In genomic region chr10:27741173-27742091, GRCh38 we compare ENCODE assay signal across 8 cellular contexts. TPM values are rescaled to one million over a fixed set of nuclear protein-coding genes. Genes with fewer than 3 reads are reported as not detected.
DNase-seq lines count a peak whose midpoint lies in the region; ATAC-seq and TF ChIP-seq lines count a peak whose summit lies in the region.

No MANE protein-coding gene starts in this region.

- H3F3A ChIP-seq in GM23338 (replicated peaks; ENCODE audit: low read depth), result 0 out of 2 replicates have a peak, but pooled peaks cover 10% of the 10 kb centered on the region

- no peak for TF ChIP-seq POLR2A in spleen (IDR thresholded peaks at IDR 0.05)
- no peak for TF ChIP-seq POLR2A in erythroblast (IDR thresholded peaks at IDR 0.05; ENCODE audit: low read length)

- H3K36me3 Mint-ChIP-seq in GM23338 (ENCODE audit: low read depth), result peaks cover 4% of the 10 kb centered on the region; the same call in 1 of the 3 replicates

- peak overlapping the region; percentile 88 for H3K4me3 ChIP-seq in GM23338
- H3K4me3 ChIP-seq in iPS-15b (ENCODE audit: low read depth, low read length), result peak overlapping the region; percentile 76
- peak overlapping the region in 6 of 8 donors; percentile 55 to 89 (median 70) for H3K4me3 ChIP-seq in spleen

- intact Hi-C loops in spleen (cut with DNase I; ENCODE audit: low total_unique reads), result loop anchor here (5.0 kb wide), 1 partner anchor 441 kb away; no protein-coding TSS in a partner anchor

- H3K4me1 ChIP-seq in GM23338 (ENCODE audit: insufficient read depth) (peaks cover 15% of the 10 kb centered on the region; the same call in 1 of the 2 replicates), iPS-15b (ENCODE audit: control insufficient read depth, insufficient read depth, low read length) (peaks cover 3% of the 10 kb centered on the region), spleen (peaks cover 32 to 57% (median 54%) of the 10 kb centered on the region in 6 donors)

- H3K9ac ChIP-seq in iPS-15b (ENCODE audit: low read depth, low read length), result no peak overlapping the region

- no peaks in the 10 kb centered on the region for H3K9me2 ChIP-seq in GM23338 (ENCODE audit: insufficient read depth)

- peaks cover 55% of the 10 kb centered on the region for H3K27me3 Mint-ChIP-seq in GM23338 (ENCODE audit: insufficient read depth, low read depth, poor library complexity)

- H3K36me3 ChIP-seq in GM23338 (ENCODE audit: insufficient read depth) (no peaks in the 10 kb centered on the region), iPS-15b (ENCODE audit: control insufficient read depth, insufficient read depth, low read length) (no peaks in the 10 kb centered on the region), spleen (no peaks in the 10 kb centered on the region)

- peak overlapping the region; percentile 98 for H2AFZ ChIP-seq in GM23338

- peak overlapping the region; percentile 96 for H3K4me2 ChIP-seq in GM23338

- no peak for TF ChIP-seq CTCF in GM23338 (conservative IDR thresholded peaks at IDR 0.05; ENCODE audit: low read depth in 2 of 2)
- TF ChIP-seq CTCF in spleen (IDR thresholded peaks at IDR 0.05 in 8 of 11, conservative IDR thresholded peaks at IDR 0.05 in 3 of 11), result no peak

- no peaks in the 10 kb centered on the region for H3K9me3 ChIP-seq in iPS-15b (ENCODE audit: control insufficient read depth, insufficient read depth, low read length)
- H3K9me3 ChIP-seq in spleen, result no peaks in the 10 kb centered on the region

- 15 to 22% (median 18%) methylated on average over 48 to 55 of the region's 55 CpGs for WGBS in spleen, 5 donors

- ATAC-seq in GM23338 (peak; percentile 5), HG03439 (IDR thresholded peaks at IDR 0.05; ENCODE audit: unreplicated experiment) (no peak)

- peaks cover 23% of the 10 kb centered on the region for H3K4me1 Mint-ChIP-seq in GM23338

- peaks cover 6% of the 10 kb centered on the region for H3K9me3 Mint-ChIP-seq in GM23338

- H3K27me3 ChIP-seq in GM23338 (ENCODE audit: insufficient read depth), result peaks cover 72% of the 10 kb centered on the region
- peaks cover 59% of the 10 kb centered on the region for H3K27me3 ChIP-seq in iPS-15b (ENCODE audit: control insufficient read depth, insufficient read depth, low read length)
- peaks cover 17 to 87% (median 61%) of the 10 kb centered on the region in 7 donors for H3K27me3 ChIP-seq in spleen (replicated peaks in 1 of 7)

- DNase-seq in GM23338 (ENCODE audit: low spot score) (peak; percentile 64), spleen (peak; percentile 74), erythroblast (lab: John Stamatoyannopoulos, UW) (no peak), NCI-H2081 treated with DMSO at 0.1 percent for 48 hours (lab: John Stamatoyannopoulos, UW) (no peak), DMS 273 (lab: John Stamatoyannopoulos, UW; ENCODE audit: unreplicated experiment) (no peak)
- peak; percentile 19 for DNase-seq in activated naive CD4-positive, alpha-beta T cell treated with anti-CD3 and anti-CD28 coated beads, Interleukin-2, amount 50 U/mL, for 16 hours

- H3K27ac ChIP-seq in GM23338 (ENCODE audit: low read depth), result no peak overlapping the region
- no peak overlapping the region for H3K27ac ChIP-seq in spleen

- H3K4me3 Mint-ChIP-seq in GM23338, result peak overlapping the region; percentile 77

- no peaks in the 10 kb centered on the region for H3K79me2 ChIP-seq in GM23338 (replicated peaks; ENCODE audit: insufficient read depth)

- no peaks in the 10 kb centered on the region for H4K20me1 ChIP-seq in GM23338 (replicated peaks; ENCODE audit: insufficient read depth)

- H3K27ac Mint-ChIP-seq in GM23338, result no peak overlapping the region

TF ChIP-seq in GM23338, 12 proteins besides CTCF, POLR2A, EP300 and RAD21:
- peak; percentile 54 for TF ChIP-seq EZH2 (IDR thresholded peaks at IDR 0.05; ENCODE audit: low read depth, unreplicated experiment)
- TF ChIP-seq EZH2phosphoT487 (IDR thresholded peaks at IDR 0.05; ENCODE audit: unreplicated experiment), result no peak
- TF ChIP-seq ZNF331 (CRISPR knock-in tag; IDR thresholded peaks at IDR 0.05; ENCODE audit: low read depth), result no peak

RNA-seq across cellular contexts. Expression of gene MKX, which starts 4.2 kb away (rescaled TPM):
- 0.97 and 1.6 TPM in 2 replicates for total RNA-seq in GM23338 (2014; rRNA removed; shearing (Covaris generic))
- 0.47 and 0.66 TPM in 2 replicates for polyA plus RNA-seq in GM23338 (2016; fragmentation: Nextera tagmentation; extraction: Ambion mirVana)
- total RNA-seq in spleen, result under 1 TPM in 4 of 7 donors, not detected in 3; 0.16 to 0.34 (median 0.19) TPM
- polyA plus RNA-seq in spleen, result under 1 TPM; 0.07 to 0.14 (median 0.10) TPM

Comparison
In these comparisons a context has a peak if more than half of its experiments do, and no peak if none do; other contexts are left out.
1. DNase-seq: peak in GM23338 (single experiment), activated naive CD4-positive, alpha-beta T cell treated with anti-CD3 and anti-CD28 coated beads, Interleukin-2, amount 50 U/mL, for 16 hours (single experiment) and spleen (single experiment); none in erythroblast (0 of 2), NCI-H2081 treated with DMSO at 0.1 percent for 48 hours (single experiment) and DMS 273 (single experiment).
2. Peak in every context shown above with its lines, with median percentiles within 50 percentile points of each other: H3K4me3 ChIP-seq.